Comparison of ENCODE assay signal across 13 cellular contexts in the genomic region with DNA sequence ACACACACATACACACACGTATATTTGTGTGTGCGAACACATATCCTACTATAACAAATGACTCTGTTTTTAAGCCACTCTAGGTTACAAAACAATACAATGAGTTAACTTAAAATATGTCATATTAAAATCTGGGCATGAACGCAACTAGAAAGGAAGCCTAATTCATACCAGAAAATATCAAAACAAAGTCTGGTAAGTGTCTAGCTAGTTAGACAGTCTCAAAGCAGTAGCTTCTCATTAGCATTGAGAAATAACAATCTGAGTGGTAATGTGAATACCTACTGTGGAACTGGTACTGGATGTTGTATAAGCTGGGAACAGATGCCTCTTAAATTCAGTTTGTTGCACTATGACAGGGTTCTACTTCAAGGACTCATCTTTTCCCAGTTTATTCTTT. TPM values are rescaled to one million over a fixed set of nuclear protein-coding genes. Genes with fewer than 3 reads are reported as not detected.
A peak's percentile ranks its signal among the peaks of the same experiment; 100 is the strongest.
DNase-seq lines count a peak whose midpoint lies in the region; ATAC-seq and TF ChIP-seq lines count a peak whose summit lies in the region.
"Had no signal": no experiment of that assay in that cellular context is flagged by ENCODE, and none has a peak within 500 bp of the region (broad histone marks: within the 10 kb centered on the region; RNA-seq: fewer than 3 reads in every experiment).

No MANE protein-coding gene starts in this region.

- peaks cover 69% of the 10 kb centered on the region for H3K4me1 Mint-ChIP-seq in activated CD4-positive, alpha-beta T cell treated with anti-CD3 and anti-CD28 coated beads for 36 hours
- H3K4me1 Mint-ChIP-seq in T-cell: peaks cover 76 to 88% (median 79%) of the 10 kb centered on the region in 3 donors
- peaks cover 74% of the 10 kb centered on the region for H3K4me1 Mint-ChIP-seq in stimulated activated effector memory CD8-positive, alpha-beta T cell treated with anti-CD3 and anti-CD28 coated beads, Interleukin-12 subunit alpha, Interleukin-12 subunit beta, amount 100 ng/mL, for 72 hours

- no peak for ATAC-seq in activated CD4-positive, alpha-beta T cell treated with anti-CD3 and anti-CD28 coated beads for 36 hours
- ATAC-seq in T-cell (replicated peaks in 1 of 4) (no peak), HG03108 (IDR thresholded peaks at IDR 0.05; ENCODE audit: unreplicated experiment) (no peak)
- no peak for ATAC-seq in stimulated activated effector memory CD8-positive, alpha-beta T cell treated with anti-CD3 and anti-CD28 coated beads, Interleukin-12 subunit alpha, Interleukin-12 subunit beta, amount 100 ng/mL, for 72 hours
- ATAC-seq: left cardiac atrium had no signal

- TF ChIP-seq CTCF in coronary artery (IDR thresholded peaks at IDR 0.05): no peak

- POLR2A ChIA-PET in activated CD4-positive, alpha-beta T cell treated with anti-CD3 and anti-CD28 coated beads for 36 hours (lab: Charles Lee): interaction anchor here (0.8 kb wide), 1 partner anchor 234 kb away, joined by 3 read pairs; no protein-coding TSS in a partner anchor
- POLR2A ChIA-PET in T-cell (lab: Charles Lee): interaction anchor here in 1 of 2 donors (0.6 kb wide), 1 partner anchor 219 kb away, joined by 3 read pairs; no protein-coding TSS in a partner anchor

- intact Hi-C loops in activated CD4-positive, alpha-beta T cell treated with anti-CD3 and anti-CD28 coated beads for 36 hours (cut with DNase I, micrococcal nuclease): loop anchor here (2.0 to 10.0 kb wide), 4 partner anchors 13 to 537 kb away; a partner anchor contains a TSS
- intact Hi-C loops in posterior cingulate gyrus (cut with DNase I): no loop called here

- no peak overlapping the region for H3K4me3 ChIP-seq in coronary artery

- H3K27me3 Mint-ChIP-seq in activated CD4-positive, alpha-beta T cell treated with anti-CD3 and anti-CD28 coated beads for 36 hours: no peaks in the 10 kb centered on the region
- no peaks in the 10 kb centered on the region for H3K27me3 Mint-ChIP-seq in T-cell

- peaks cover 64% of the 10 kb centered on the region for H3K36me3 Mint-ChIP-seq in activated CD4-positive, alpha-beta T cell treated with anti-CD3 and anti-CD28 coated beads for 36 hours (ENCODE audit: low read depth)
- peaks cover 50% of the 10 kb centered on the region for H3K36me3 Mint-ChIP-seq in T-cell
- peaks cover 85% of the 10 kb centered on the region for H3K36me3 Mint-ChIP-seq in stimulated activated effector memory CD8-positive, alpha-beta T cell treated with anti-CD3 and anti-CD28 coated beads, Interleukin-12 subunit alpha, Interleukin-12 subunit beta, amount 100 ng/mL, for 72 hours

- H3K27ac ChIP-seq in coronary artery: peak overlapping the region; percentile 3 to 51

- H3K27ac Mint-ChIP-seq in activated CD4-positive, alpha-beta T cell treated with anti-CD3 and anti-CD28 coated beads for 36 hours: peak overlapping the region; percentile 98
- H3K27ac Mint-ChIP-seq in T-cell: peak overlapping the region; percentile 93 to 99
- H3K27ac Mint-ChIP-seq in stimulated activated effector memory CD8-positive, alpha-beta T cell treated with anti-CD3 and anti-CD28 coated beads, Interleukin-12 subunit alpha, Interleukin-12 subunit beta, amount 100 ng/mL, for 72 hours: peak overlapping the region; percentile 96

- H3K9me3 Mint-ChIP-seq in activated CD4-positive, alpha-beta T cell treated with anti-CD3 and anti-CD28 coated beads for 36 hours (ENCODE audit: low read depth): no peaks in the 10 kb centered on the region
- H3K9me3 Mint-ChIP-seq in T-cell: no peaks in the 10 kb centered on the region
- H3K9me3 Mint-ChIP-seq in stimulated activated effector memory CD8-positive, alpha-beta T cell treated with anti-CD3 and anti-CD28 coated beads, Interleukin-12 subunit alpha, Interleukin-12 subunit beta, amount 100 ng/mL, for 72 hours: no peaks in the 10 kb centered on the region

- DNase-seq in activated CD4-positive, alpha-beta T cell treated with anti-CD3 and anti-CD28 coated beads for 36 hours: no peak
- no peak for DNase-seq in activated CD4-positive, alpha-beta T cell treated with anti-CD3 and anti-CD28 coated beads for 4 hours
- no peak for DNase-seq in T-cell
- no peak for DNase-seq in coronary artery (ENCODE audit: low spot score)
- no peak for DNase-seq in stimulated activated effector memory CD8-positive, alpha-beta T cell treated with anti-CD3 and anti-CD28 coated beads, Interleukin-12 subunit alpha, Interleukin-12 subunit beta, amount 100 ng/mL, for 72 hours (ENCODE audit: low spot score in 2 of 2)
- no peak for DNase-seq in posterior cingulate gyrus
- DNase-seq in islet precursor cell: no peak
- DNase-seq: hypothalamus, left cardiac atrium, NCI-H1092 treated with DMSO at 0.1 percent for 48 hours, NCI-H2227 treated with DMSO at 0.1 percent for 48 hours, SHP77 had no signal

- CTCF ChIA-PET in activated CD4-positive, alpha-beta T cell treated with anti-CD3 and anti-CD28 coated beads for 36 hours (lab: Charles Lee): interaction anchor here (0.6 to 2.3 kb wide), 6 partner anchors 9 to 915 kb away, joined by 3 to 16 read pairs (median 4); no protein-coding TSS in a partner anchor
- CTCF ChIA-PET in T-cell (lab: Charles Lee): interaction anchor here (0.7 to 1.7 kb wide), 6 partner anchors 9 to 167 kb away, joined by 3 to 4 read pairs (median 3); no protein-coding TSS in a partner anchor

- H3K4me3 Mint-ChIP-seq in activated CD4-positive, alpha-beta T cell treated with anti-CD3 and anti-CD28 coated beads for 36 hours: peak overlapping the region; percentile 92
- peak overlapping the region; percentile 87 to 93 (median 89) for H3K4me3 Mint-ChIP-seq in T-cell
- H3K4me3 Mint-ChIP-seq in stimulated activated effector memory CD8-positive, alpha-beta T cell treated with anti-CD3 and anti-CD28 coated beads, Interleukin-12 subunit alpha, Interleukin-12 subunit beta, amount 100 ng/mL, for 72 hours: peak overlapping the region; percentile 80

RNA-seq across cellular contexts. Expression of a gene that starts 32.5 kb away (rescaled TPM):
- total RNA-seq in activated CD4-positive, alpha-beta T cell treated with anti-CD3 and anti-CD28 coated beads for 36 hours: 100 to 1,000 TPM; 161 to 188 TPM
- total RNA-seq in T-cell: 100 to 1,000 TPM; 349 to 412 (median 372) TPM
